Comparison of ENCODE assay signal across 17 cellular contexts in genomic region chr15:71357357-71357756, GRCh38.
A peak's percentile ranks its signal among the peaks of the same experiment; 100 is the strongest.
DNase-seq lines count a peak whose midpoint lies in the region; ATAC-seq and TF ChIP-seq lines count a peak whose summit lies in the region.
"Had no signal": no experiment of that assay in that cellular context is flagged by ENCODE, and none has a peak within 500 bp of the region (broad histone marks: within the 10 kb centered on the region; RNA-seq: fewer than 3 reads in every experiment).

No MANE protein-coding gene starts in this region.

- no peaks in the 10 kb centered on the region for H3K9me3 Mint-ChIP-seq in WTC11
- no peaks in the 10 kb centered on the region for H3K9me3 Mint-ChIP-seq in glutamatergic neuron (ENCODE audit: unreplicated experiment)
- H3K9me3 Mint-ChIP-seq: natural killer cell; stimulated activated naive CD8-positive, alpha-beta T cell treated with anti-CD3 and anti-CD28 coated beads, Interleukin-15, amount 100 ng/mL, for 72 hours had no signal

- no peak overlapping the region for H3K9ac ChIP-seq in HCT116 (ENCODE audit: low read length)

- H3K4me2 ChIP-seq in HCT116 (ENCODE audit: low read length), result peak overlapping the region; percentile 22; the same call in 1 of the 2 replicates

- TF ChIP-seq CTCF in HCT116 (IDR thresholded peaks at IDR 0.05 in 2 of 3, conservative IDR thresholded peaks at IDR 0.05 in 1 of 3; ENCODE audit: borderline replicate concordance in 1 of 3, insufficient read depth in 1 of 3, low read depth in 2 of 3, low read length in 2 of 3), result no peak
- TF ChIP-seq CTCF in WTC11 (IDR thresholded peaks at IDR 0.05), result no peak
- TF ChIP-seq CTCF in left ventricle myocardium inferior (IDR thresholded peaks at IDR 0.05; ENCODE audit: borderline replicate concordance), result no peak
- TF ChIP-seq CTCF in glutamatergic neuron (IDR thresholded peaks at IDR 0.05; ENCODE audit: partially characterized antibody, unreplicated experiment), result no peak

- POLR2A ChIA-PET in HCT116 (lab: Charles Lee), result no interaction called here
- POLR2A ChIA-PET in WTC11 (lab: Charles Lee), result no interaction called here

- peak; percentile 36; the same call in 1 of the 2 replicates for ATAC-seq in HCT116
- ATAC-seq in WTC11, result peak; percentile 41; the same call in 1 of the 2 replicates
- peak; percentile 80 for ATAC-seq in sciatic nerve
- ATAC-seq in HG02852 (IDR thresholded peaks at IDR 0.05; ENCODE audit: unreplicated experiment), result no peak
- ATAC-seq in GM18867 (IDR thresholded peaks at IDR 0.05; ENCODE audit: unreplicated experiment), result no peak
- ATAC-seq: natural killer cell; stimulated activated naive CD8-positive, alpha-beta T cell treated with anti-CD3 and anti-CD28 coated beads, Interleukin-15, amount 100 ng/mL, for 72 hours had no signal

- CTCF ChIA-PET in HCT116 (lab: Charles Lee), result no interaction called here
- CTCF ChIA-PET in WTC11 (lab: Charles Lee), result no interaction called here

- H3K27me3 Mint-ChIP-seq in WTC11 (ENCODE audit: low read depth) (no peaks in the 10 kb centered on the region), glutamatergic neuron (ENCODE audit: unreplicated experiment) (no peaks in the 10 kb centered on the region)
- H3K27me3 Mint-ChIP-seq: stimulated activated naive CD8-positive, alpha-beta T cell treated with anti-CD3 and anti-CD28 coated beads, Interleukin-15, amount 100 ng/mL, for 72 hours had no signal

- H3K36me3 ChIP-seq in HCT116 (ENCODE audit: control insufficient read depth in 1 of 2, insufficient read depth in 2 of 2, low read length in 2 of 2) (no peaks in the 10 kb centered on the region), left ventricle myocardium inferior (no peaks in the 10 kb centered on the region)

- H3K27ac Mint-ChIP-seq in WTC11, result no peak overlapping the region
- no peak overlapping the region for H3K27ac Mint-ChIP-seq in glutamatergic neuron (ENCODE audit: unreplicated experiment)
- H3K27ac Mint-ChIP-seq: natural killer cell; stimulated activated naive CD8-positive, alpha-beta T cell treated with anti-CD3 and anti-CD28 coated beads, Interleukin-15, amount 100 ng/mL, for 72 hours had no signal

- no peaks in the 10 kb centered on the region for H4K20me1 ChIP-seq in HCT116 (ENCODE audit: insufficient read depth)

- H3K27me3 ChIP-seq in HCT116 (ENCODE audit: insufficient read depth, low read length) (no peaks in the 10 kb centered on the region), left ventricle myocardium inferior (ENCODE audit: low read depth) (no peaks in the 10 kb centered on the region)

- no peaks in the 10 kb centered on the region for H3K9me2 ChIP-seq in HCT116 (ENCODE audit: insufficient read depth)

- RAD21 ChIA-PET in HCT116 (lab: Charles Lee; ENCODE audit: low non-redundant PET in 1 of 2, low total read pairs in 2 of 2, uncharacterized antibody in 2 of 2, unreplicated experiment in 2 of 2), result no interaction called here

- H3K4me1 ChIP-seq in HCT116 (ENCODE audit: control insufficient read depth in 1 of 2, insufficient read depth in 2 of 2, low read length in 2 of 2), result peaks cover 9 to 14% of the 10 kb centered on the region in 2 experiments; a peak in 2 of 4 replicates
- peaks cover 36% of the 10 kb centered on the region for H3K4me1 ChIP-seq in left ventricle myocardium inferior

- DNase-seq in HCT116 (ENCODE audit: low read depth, low spot score), result no peak
- no peak for DNase-seq in WTC11 (ENCODE audit: low spot score)
- DNase-seq in left ventricle myocardium inferior, result peak; percentile 51
- DNase-seq in sciatic nerve (ENCODE audit: low spot score), result no peak
- no peak for DNase-seq in glutamatergic neuron
- no peak for DNase-seq in NCI-H1694 (lab: John Stamatoyannopoulos, UW)
- DNase-seq: caudate nucleus; effector memory CD4-positive, alpha-beta T cell; GOT3; natural killer cell; NCI-H1417 treated with DMSO at 0.1 percent for 48 hours; NCI-H446; OCI-M1; psoas muscle; stimulated activated naive CD8-positive, alpha-beta T cell treated with anti-CD3 and anti-CD28 coated beads, Interleukin-15, amount 100 ng/mL, for 72 hours had no signal

- no peak for TF ChIP-seq RAD21 in HCT116 (IDR thresholded peaks at IDR 0.05; ENCODE audit: low read depth)

- H3K4me3 ChIP-seq in HCT116 (replicated peaks in 1 of 2; ENCODE audit: low read depth in 1 of 2, low read length in 2 of 2), result no peak overlapping the region
- no peak overlapping the region for H3K4me3 ChIP-seq in left ventricle myocardium inferior
- H3K4me3 ChIP-seq: psoas muscle had no signal

- no peak overlapping the region for H2AFZ ChIP-seq in HCT116 (ENCODE audit: low read depth, low read length, poor library complexity, severe bottlenecking)

- H3K9me3 ChIP-seq in HCT116 (ENCODE audit: control insufficient read depth in 1 of 2, insufficient read depth in 1 of 2, low read depth in 1 of 2, low read length in 2 of 2) (no peaks in the 10 kb centered on the region), left ventricle myocardium inferior (replicated peaks) (no peaks in the 10 kb centered on the region)
- H3K9me3 ChIP-seq: psoas muscle had no signal

- H3K27ac ChIP-seq in HCT116 (ENCODE audit: low read depth, low read length) (0 out of 2 replicates have a peak overlapping the region, but pooled peaks have one; percentile 2), left ventricle myocardium inferior (replicated peaks) (peak overlapping the region; percentile 72)
- H3K27ac ChIP-seq: psoas muscle had no signal

- no peaks in the 10 kb centered on the region for H3K79me2 ChIP-seq in HCT116 (ENCODE audit: insufficient read depth, low read length)

- H3K4me3 Mint-ChIP-seq in WTC11 (no peak overlapping the region), glutamatergic neuron (ENCODE audit: unreplicated experiment) (no peak overlapping the region)
- H3K4me3 Mint-ChIP-seq: natural killer cell; stimulated activated naive CD8-positive, alpha-beta T cell treated with anti-CD3 and anti-CD28 coated beads, Interleukin-15, amount 100 ng/mL, for 72 hours had no signal

- no TSS peak for BruUV-seq in HCT116 (replicated peaks; lab: Mats Ljungman, UMichigan)

- no peak for TF ChIP-seq POLR2A in HCT116 (IDR thresholded peaks at IDR 0.05; ENCODE audit: borderline replicate concordance, extremely low read depth, insufficient read depth, insufficient read length)

- H3K36me3 Mint-ChIP-seq in WTC11 (no peaks in the 10 kb centered on the region), glutamatergic neuron (ENCODE audit: unreplicated experiment) (no peaks in the 10 kb centered on the region)
- H3K36me3 Mint-ChIP-seq: natural killer cell had no signal

- intact Hi-C loops in HCT116 (cut with micrococcal nuclease), result no loop called here
- intact Hi-C loops in left ventricle myocardium inferior (cut with micrococcal nuclease), result no loop called here
- intact Hi-C loops in sciatic nerve (cut with DNase I), result no loop called here

- H3K4me1 Mint-ChIP-seq in WTC11, result peaks cover 10% of the 10 kb centered on the region
- H3K4me1 Mint-ChIP-seq in glutamatergic neuron (ENCODE audit: low read depth, unreplicated experiment), result no peaks in the 10 kb centered on the region
- H3K4me1 Mint-ChIP-seq: natural killer cell; stimulated activated naive CD8-positive, alpha-beta T cell treated with anti-CD3 and anti-CD28 coated beads, Interleukin-15, amount 100 ng/mL, for 72 hours had no signal

TF ChIP-seq in HCT116, 20 proteins besides CTCF, POLR2A, EP300 and RAD21 (continues in another document):
- TF ChIP-seq REST (IDR thresholded peaks at IDR 0.05; ENCODE audit: low read depth), result no peak

TF ChIP-seq in WTC11, 78 proteins besides CTCF, POLR2A, EP300 and RAD21 (continues in another document):
- no peak for TF ChIP-seq KAT7 (CRISPR knock-in tag; IDR thresholded peaks at IDR 0.05; ENCODE audit: borderline replicate concordance)
- TF ChIP-seq CBFB (CRISPR knock-in tag; IDR thresholded peaks at IDR 0.05; ENCODE audit: low read depth), result no peak
- no peak for TF ChIP-seq FOXP1 (CRISPR knock-in tag; IDR thresholded peaks at IDR 0.05; ENCODE audit: borderline replicate concordance)
- no peak for TF ChIP-seq SOX15 (CRISPR knock-in tag; IDR thresholded peaks at IDR 0.05)
- TF ChIP-seq ZNF281 (CRISPR knock-in tag; IDR thresholded peaks at IDR 0.05), result no peak
- TF ChIP-seq IRF2 (CRISPR knock-in tag; IDR thresholded peaks at IDR 0.05; ENCODE audit: borderline replicate concordance, low read depth), result no peak
- no peak for TF ChIP-seq FOXJ3 (CRISPR knock-in tag; IDR thresholded peaks at IDR 0.05; ENCODE audit: borderline replicate concordance)
- no peak for TF ChIP-seq E2F4 (CRISPR knock-in tag; IDR thresholded peaks at IDR 0.05; ENCODE audit: borderline replicate concordance, low read depth)
- no peak for TF ChIP-seq ELF4 (CRISPR knock-in tag; IDR thresholded peaks at IDR 0.05; ENCODE audit: low read depth)

Comparison
In these comparisons a context has a peak if more than half of its experiments do, and no peak if none do; other contexts are left out.
1. ATAC-seq: peak in HCT116 (single experiment), WTC11 (single experiment) and sciatic nerve (single experiment); none in HG02852 (single experiment) and GM18867 (single experiment).